In the genomic region with DNA sequence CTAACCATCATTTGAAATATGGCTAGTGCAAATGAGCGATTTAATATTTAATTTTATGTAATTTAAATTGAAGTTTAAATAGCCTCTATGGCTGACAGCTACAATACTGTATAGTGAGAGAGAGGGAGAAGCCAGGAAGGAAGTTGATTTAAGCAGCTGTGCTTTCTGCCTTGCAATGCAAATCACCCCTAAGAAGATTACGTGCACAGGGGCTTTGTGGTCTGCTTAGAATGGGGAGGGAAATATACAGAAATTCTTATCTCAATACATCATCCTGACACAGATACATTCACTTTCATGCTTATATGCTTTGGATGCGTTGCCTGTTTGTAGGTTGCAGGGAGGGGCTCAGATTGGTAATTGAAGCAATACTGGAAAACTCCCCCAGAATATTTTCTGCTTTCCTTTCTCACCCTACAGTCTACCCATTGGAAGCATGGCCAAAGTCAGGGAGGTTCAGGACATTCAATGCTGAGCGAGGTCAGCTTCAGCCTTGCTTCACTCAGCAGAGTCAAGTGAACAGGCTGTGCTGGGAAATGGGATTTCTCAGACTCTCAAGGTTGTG, we compare ENCODE assay signal across 25 cellular contexts.
DNase-seq lines count a peak whose midpoint lies in the region; ATAC-seq and TF ChIP-seq lines count a peak whose summit lies in the region.
"Had no signal": no experiment of that assay in that cellular context is flagged by ENCODE, and none has a peak within 500 bp of the region (broad histone marks: within the 10 kb centered on the region; RNA-seq: fewer than 3 reads in every experiment).

No MANE protein-coding gene starts in this region.

- TF ChIP-seq EP300 in esophagus muscularis mucosa (IDR thresholded peaks at IDR 0.05) (no peak), stomach (IDR thresholded peaks at IDR 0.05) (no peak)

- H3K9me3 ChIP-seq in OCI-LY3 (ENCODE audit: insufficient read depth, low read length) (no peaks in the 10 kb centered on the region), esophagus muscularis mucosa (no peaks in the 10 kb centered on the region), stomach (no peaks in the 10 kb centered on the region)
- H3K9me3 ChIP-seq: BE2C had no signal

- no peak for TF ChIP-seq CTCF in OCI-LY3 (IDR thresholded peaks at IDR 0.05; ENCODE audit: low read depth, low read length)
- TF ChIP-seq CTCF in esophagus muscularis mucosa (IDR thresholded peaks at IDR 0.05): no peak
- no peak for TF ChIP-seq CTCF in stomach (IDR thresholded peaks at IDR 0.05)

- DNase-seq in D341Med (ENCODE audit: low spot score) (peak; percentile 26), Kasumi-1 (lab: John Stamatoyannopoulos, UW) (peak; percentile 37 to 41), esophagus muscularis mucosa (ENCODE audit: extremely low spot score) (peak; percentile 66), SHP77 treated with DMSO at 0.1 percent for 48 hours (lab: John Stamatoyannopoulos, UW) (no peak), stomach (no peak)
- DNase-seq: 8988T; ACHN; BE2C; CD4-positive, CD25-positive, alpha-beta regulatory T cell; DMS53; GOT3; KBM-7; NCI-H1092 treated with DMSO at 0.1 percent for 48 hours; NCI-H1436; NCI-H187; NCI-H2171 treated with DMSO at 0.1 percent for 48 hours; NCI-H345; NCI-H510A treated with DMSO at 0.1 percent for 48 hours; PC-3; T-cell had no signal

- no peaks in the 10 kb centered on the region for H3K79me2 ChIP-seq in OCI-LY3 (ENCODE audit: low read length)

- H3K4me1 ChIP-seq in OCI-LY3 (ENCODE audit: low read length) (peaks cover 18% of the 10 kb centered on the region), esophagus muscularis mucosa (peaks cover 0 to 14% (median 9%) of the 10 kb centered on the region in 4 donors), stomach (no peaks in the 10 kb centered on the region)
- H3K4me1 ChIP-seq: BE2C, SJSA1 had no signal

- no peak overlapping the region for H3K9ac ChIP-seq in OCI-LY3 (ENCODE audit: low read length)

- intact Hi-C loops in esophagus muscularis mucosa (cut with DNase I): no loop called here
- intact Hi-C loops in stomach (cut with DNase I; ENCODE audit: low total_unique reads): no loop called here

- no peak for ATAC-seq in HG03378 (IDR thresholded peaks at IDR 0.05; ENCODE audit: unreplicated experiment)
- ATAC-seq: HCT116, HepG2, PC-3, T-cell had no signal

- WGBS in esophagus muscularis mucosa: 84% methylated on average over 4 of the region's 4 CpGs
- 64 to 82% (median 77%) methylated on average over 3 to 4 of the region's 4 CpGs for WGBS in stomach, 5 donors

- peak overlapping the region; percentile 56 for H3K4me2 ChIP-seq in OCI-LY3 (ENCODE audit: low read length)

- H3K36me3 ChIP-seq in OCI-LY3 (replicated peaks; ENCODE audit: low read depth, low read length) (no peaks in the 10 kb centered on the region), esophagus muscularis mucosa (no peaks in the 10 kb centered on the region), stomach (no peaks in the 10 kb centered on the region)
- H3K36me3 ChIP-seq: BE2C, SJSA1 had no signal

- H3K4me3 ChIP-seq in OCI-LY3 (ENCODE audit: low read length): 0 out of 2 replicates have a peak overlapping the region, but pooled peaks have one; percentile 18
- H3K4me3 ChIP-seq in esophagus muscularis mucosa: no peak overlapping the region
- H3K4me3 ChIP-seq in stomach: no peak overlapping the region
- H3K4me3 ChIP-seq: SJSA1 had no signal

- H2AFZ ChIP-seq in OCI-LY3 (ENCODE audit: low read depth, low read length): no peak overlapping the region

- H3K27me3 ChIP-seq in OCI-LY3 (ENCODE audit: low read depth, low read length) (no peaks in the 10 kb centered on the region), esophagus muscularis mucosa (no peaks in the 10 kb centered on the region), stomach (no peaks in the 10 kb centered on the region)
- H3K27me3 ChIP-seq: BE2C, SJSA1 had no signal

- TF ChIP-seq POLR2A in esophagus muscularis mucosa (IDR thresholded peaks at IDR 0.05; ENCODE audit: low read depth) (no peak), stomach (IDR thresholded peaks at IDR 0.05) (no peak)

- no peaks in the 10 kb centered on the region for H4K20me1 ChIP-seq in OCI-LY3 (ENCODE audit: insufficient read depth, low read length)

- H3K27ac ChIP-seq in OCI-LY3 (ENCODE audit: low read length) (no peak overlapping the region), esophagus muscularis mucosa (replicated peaks in 1 of 4) (no peak overlapping the region), stomach (no peak overlapping the region)
- H3K27ac ChIP-seq: SJSA1 had no signal

Comparison
In these comparisons a context has a peak if more than half of its experiments do, and no peak if none do; other contexts are left out.
1. DNase-seq: peak in D341Med (single experiment), Kasumi-1 (2 of 2) and esophagus muscularis mucosa (single experiment); none in SHP77 treated with DMSO at 0.1 percent for 48 hours (single experiment) and stomach (single experiment).